16 cellular contexts compared by ENCODE assay signal in genomic region chr15:95995375-95996168, GRCh38.
DNase-seq lines count a peak whose midpoint lies in the region; ATAC-seq, FAIRE-seq and TF ChIP-seq lines count a peak whose summit lies in the region.
"Had no signal": no experiment of that assay in that cellular context is flagged by ENCODE, and none has a peak within 500 bp of the region (broad histone marks: within the 10 kb centered on the region; RNA-seq: fewer than 3 reads in every experiment).

No MANE protein-coding gene starts in this region.

- no peak overlapping the region for H4K91ac ChIP-seq in IMR-90 (ENCODE audit: insufficient read depth, low read depth, low read length)

- H4K8ac ChIP-seq in IMR-90 (ENCODE audit: low read depth in 2 of 2, low read length in 2 of 2) = no peak overlapping the region
- no peak overlapping the region for H4K8ac ChIP-seq in mesendoderm (ENCODE audit: low read depth, low read length)

- no peak for TF ChIP-seq RAD21 in IMR-90 (IDR thresholded peaks at IDR 0.05; ENCODE audit: low read length)

- no peaks in the 10 kb centered on the region for H3K9me3 ChIP-seq in IMR-90 (ENCODE audit: control insufficient read depth, insufficient read depth, low read length)
- H3K9me3 ChIP-seq: ovary had no signal

- no peaks in the 10 kb centered on the region for H3K36me3 ChIP-seq in IMR-90 (ENCODE audit: control insufficient read depth, insufficient read depth, low read length)
- H3K36me3 ChIP-seq in bronchial epithelial cell (ENCODE audit: control insufficient read depth, insufficient read depth, low read length) = no peaks in the 10 kb centered on the region
- H3K36me3 ChIP-seq in mesendoderm (ENCODE audit: control insufficient read depth, insufficient read depth, low read length) = no peaks in the 10 kb centered on the region
- H3K36me3 ChIP-seq: ovary had no signal

- intact Hi-C loops in IMR-90 (cut with micrococcal nuclease) = no loop called here

- no peak overlapping the region for H2AK9ac ChIP-seq in IMR-90 (replicated peaks; ENCODE audit: low read depth, low read length, poor library complexity)

- H3K79me2 ChIP-seq in mesendoderm (ENCODE audit: control insufficient read depth, insufficient read depth, low read length) = no peaks in the 10 kb centered on the region

- H3K9me1 ChIP-seq in IMR-90 (ENCODE audit: insufficient read depth, low read length) = no peaks in the 10 kb centered on the region

- in situ Hi-C loops in IMR-90 (cut with MboI; ENCODE audit: low sequenced_read_pairs) = no loop called here

- H3K18ac ChIP-seq in IMR-90 (ENCODE audit: low read depth, low read length) (no peak overlapping the region), mesendoderm (ENCODE audit: low read length) (no peak overlapping the region)

- H3K4ac ChIP-seq in IMR-90 (ENCODE audit: low read depth, low read length) (no peak overlapping the region), mesendoderm (ENCODE audit: low read depth, low read length) (no peak overlapping the region)

- no peak overlapping the region for H3K14ac ChIP-seq in IMR-90 (replicated peaks; ENCODE audit: low read depth, low read length)

- H3K27ac ChIP-seq in IMR-90 (ENCODE audit: insufficient read depth, low read length) (no peak overlapping the region), mesendoderm (ENCODE audit: low read depth, low read length) (no peak overlapping the region)
- H3K27ac ChIP-seq: ovary had no signal

- H4K5ac ChIP-seq in IMR-90 (ENCODE audit: low read depth, low read length) (no peak overlapping the region), mesendoderm (ENCODE audit: low read length) (no peak overlapping the region)

- no peak overlapping the region for H2BK20ac ChIP-seq in IMR-90 (ENCODE audit: low read depth, low read length)

- H2BK5ac ChIP-seq in IMR-90 (ENCODE audit: low read depth, low read length, poor library complexity, severe bottlenecking) = no peak overlapping the region
- no peak overlapping the region for H2BK5ac ChIP-seq in mesendoderm (ENCODE audit: low read length)

- dilution Hi-C loops in IMR-90 (cut with HindIII; ENCODE audit: low sequenced_read_pairs, unreplicated experiment) = no loop called here

- H4K20me1 ChIP-seq in IMR-90 (ENCODE audit: insufficient read depth, low read length) = no peaks in the 10 kb centered on the region

- peak; percentile 27; the same call in 1 of the 2 replicates for ATAC-seq in IMR-90 (ENCODE audit: low read depth)
- ATAC-seq: left ventricle myocardium superior had no signal

- H3K4me2 ChIP-seq in IMR-90 (ENCODE audit: low read depth, low read length) (no peak overlapping the region), mesendoderm (ENCODE audit: low read length) (no peak overlapping the region)

- TF ChIP-seq POLR2A in IMR-90 (IDR thresholded peaks at IDR 0.05; ENCODE audit: low read depth, low read length) = no peak

- H2AFZ ChIP-seq in IMR-90 (replicated peaks; ENCODE audit: low read length, poor library complexity) = no peak overlapping the region

- DNase-seq in AG20443 (ENCODE audit: low spot score) (peak; percentile 9), IMR-90 (peak; percentile 47), bronchial epithelial cell (ENCODE audit: low read depth) (peak; percentile 41), inferior parietal cortex (ENCODE audit: extremely low spot score) (peak; percentile 12), cortex of kidney (lab: John Stamatoyannopoulos, UW) (no peak), mesendoderm (no peak), NCI-H2227 (lab: John Stamatoyannopoulos, UW; ENCODE audit: unreplicated experiment) (no peak), NCI-H1092 treated with DMSO at 0.1 percent for 48 hours (lab: John Stamatoyannopoulos, UW) (no peak)
- DNase-seq: activated CD8-positive, alpha-beta memory T cell treated with anti-CD3 and anti-CD28 coated beads, Interleukin-2, amount 50 U/mL, for 48 hours; activated gamma-delta T cell; DMS79; left ventricle myocardium superior; NCI-H2171; ovary; stimulated activated CD4-positive, alpha-beta T cell treated with anti-CD3 and anti-CD28 coated beads, Interleukin-2, amount 100 ng/mL, for 48 hours had no signal

- no peak overlapping the region for H2AK5ac ChIP-seq in IMR-90 (ENCODE audit: low read depth, low read length)
- H2AK5ac ChIP-seq in mesendoderm (ENCODE audit: low read length) = no peak overlapping the region

- FAIRE-seq in bronchial epithelial cell (lab: Jason Lieb, UNC) = no peak
- FAIRE-seq: GM18507 had no signal

- no CpG with 5 or more reads among the region's 5 CpGs for WGBS in IMR-90 (ENCODE audit: extremely low coverage in 2 of 2, insufficient read length in 1 of 2), 2 experiments
- WGBS in mesendoderm (ENCODE audit: extremely low coverage, insufficient coverage, low lambda C conversion rate) = no CpG with 5 or more reads among the region's 5 CpGs

- CTCF ChIA-PET in IMR-90 (lab: Yijun Ruan, JAX) = no interaction called here

- H3K79me1 ChIP-seq in IMR-90 (ENCODE audit: low read depth in 1 of 2, low read length in 2 of 2) (no peaks in the 10 kb centered on the region), mesendoderm (ENCODE audit: low read length) (no peaks in the 10 kb centered on the region)

- no peak overlapping the region for H3K56ac ChIP-seq in IMR-90 (ENCODE audit: extremely low read depth, insufficient read depth, low read length)
- no peak overlapping the region for H3K56ac ChIP-seq in mesendoderm (ENCODE audit: low read length)

- no TSS peak for BruUV-seq in IMR-90 (replicated peaks; lab: Mats Ljungman, UMichigan)

- H2BK120ac ChIP-seq in IMR-90 (ENCODE audit: low read depth, low read length) (no peak overlapping the region), mesendoderm (ENCODE audit: low read depth, low read length) (no peak overlapping the region)

- H3K9ac ChIP-seq in IMR-90 (ENCODE audit: low read depth, low read length) (no peak overlapping the region), mesendoderm (ENCODE audit: low read length) (no peak overlapping the region)

- H3K4me3 ChIP-seq in IMR-90 (ENCODE audit: insufficient read depth, low read depth, low read length) (no peak overlapping the region), bronchial epithelial cell (ENCODE audit: low read depth, low read length) (no peak overlapping the region), mesendoderm (ENCODE audit: low read length) (no peak overlapping the region)
- H3K4me3 ChIP-seq: ovary had no signal

- TF ChIP-seq CTCF in IMR-90 (conservative IDR thresholded peaks at IDR 0.05; ENCODE audit: low read depth, low read length) (no peak), bronchial epithelial cell (IDR thresholded peaks at IDR 0.05; ENCODE audit: insufficient read depth, low read length, severe bottlenecking) (no peak)

- no peaks in the 10 kb centered on the region for H3K4me1 ChIP-seq in IMR-90 (ENCODE audit: control insufficient read depth, insufficient read depth, low read length)
- H3K4me1 ChIP-seq in mesendoderm (ENCODE audit: control insufficient read depth, low read depth, low read length) = no peaks in the 10 kb centered on the region

- H3K27me3 ChIP-seq in IMR-90 (ENCODE audit: control insufficient read depth, insufficient read depth, low read length) (no peaks in the 10 kb centered on the region), bronchial epithelial cell (ENCODE audit: control insufficient read depth, insufficient read depth, low read length) (no peaks in the 10 kb centered on the region), mesendoderm (ENCODE audit: insufficient read depth, low read length, poor library complexity) (no peaks in the 10 kb centered on the region)
- H3K27me3 ChIP-seq: ovary had no signal

- POLR2A ChIA-PET in IMR-90 (lab: Charles Lee; ENCODE audit: unreplicated experiment) = no interaction called here

- H3K23ac ChIP-seq in IMR-90 (ENCODE audit: low read depth, low read length) (no peak overlapping the region), mesendoderm (ENCODE audit: low read length) (no peak overlapping the region)

- H2BK15ac ChIP-seq in IMR-90 (ENCODE audit: low read depth, low read length) (no peak overlapping the region), mesendoderm (replicated peaks; ENCODE audit: low read depth) (no peak overlapping the region)

TF ChIP-seq in IMR-90, 13 proteins besides CTCF, POLR2A, EP300 and RAD21:
- TF ChIP-seq MAFK (IDR thresholded peaks at IDR 0.05; ENCODE audit: low read depth, low read length) (peak; percentile 83), CEBPB (IDR thresholded peaks at IDR 0.05; ENCODE audit: low read depth, low read length) (no peak)

Comparison
In these comparisons a context has a peak if more than half of its experiments do, and no peak if none do; other contexts are left out.
1. DNase-seq: peak in AG20443 (single experiment), IMR-90 (single experiment), bronchial epithelial cell (single experiment) and inferior parietal cortex (single experiment); none in cortex of kidney (single experiment), mesendoderm (single experiment), NCI-H2227 (single experiment) and NCI-H1092 treated with DMSO at 0.1 percent for 48 hours (single experiment).